Comparison of ENCODE assay signal across 22 cellular contexts in the genomic region with DNA sequence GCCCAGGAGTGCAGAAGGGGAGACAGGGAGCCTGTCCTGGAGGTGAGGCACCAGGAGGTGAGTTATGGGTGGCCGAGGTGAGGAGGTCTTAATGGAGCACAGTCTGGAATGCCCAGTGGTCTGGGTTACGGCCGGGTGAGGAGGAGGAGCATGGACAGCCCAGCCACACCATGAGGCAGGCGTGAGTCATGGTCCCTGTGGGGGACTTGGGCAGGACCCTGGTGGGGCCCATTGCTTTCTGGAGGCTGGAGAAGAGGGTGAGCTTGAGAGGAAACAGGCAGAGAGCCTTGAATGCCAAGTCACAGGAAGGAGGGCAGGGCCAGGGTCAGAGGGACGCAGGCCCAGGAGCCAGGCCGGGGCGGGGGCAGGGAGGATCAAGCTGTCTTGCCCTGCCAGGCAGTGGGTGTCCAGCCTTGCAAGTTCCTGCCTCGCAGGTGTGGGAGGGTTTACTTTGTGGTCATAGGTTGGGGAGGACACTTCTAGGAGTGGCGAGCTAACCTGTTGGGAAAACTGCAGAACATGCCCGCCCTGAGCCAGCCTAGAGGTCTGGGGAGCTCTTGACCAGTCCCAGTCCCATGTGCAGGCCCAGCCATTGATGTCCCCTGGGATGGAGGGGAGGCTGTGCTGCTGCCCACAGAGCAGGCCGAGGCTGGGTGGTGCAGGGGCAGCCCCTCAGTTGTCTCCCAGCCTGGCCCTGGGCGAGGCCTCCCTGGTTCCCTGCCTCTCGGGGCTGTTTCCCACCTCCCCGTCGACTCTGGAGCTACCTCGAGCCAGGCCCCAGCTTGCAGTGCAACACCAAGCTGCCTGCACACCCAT. TPM values are rescaled to one million over a fixed set of nuclear protein-coding genes. Genes with fewer than 3 reads are reported as not detected.
"Had no signal": no experiment of that assay in that cellular context is flagged by ENCODE, and none has a peak within 500 bp of the region (broad histone marks: within the 10 kb centered on the region; RNA-seq: fewer than 3 reads in every experiment).

No MANE protein-coding gene starts in this region.

- H3K9ac ChIP-seq: neural progenitor cell had no signal

- H3K9me3 ChIP-seq: left lung, mucosa of descending colon, pancreas, suprapubic skin, vagina had no signal

- ATAC-seq: left lung; mucosa of descending colon; naive thymus-derived CD4-positive, alpha-beta T cell; pancreas; sciatic nerve; stimulated activated naive CD8-positive, alpha-beta T cell treated with anti-CD3 and anti-CD28 coated beads, Interleukin-15, amount 100 ng/mL, for 72 hours had no signal

- H3K4me3 ChIP-seq: left lung, mucosa of descending colon, neural progenitor cell, pancreas, smooth muscle cell, suprapubic skin, vagina had no signal

- H3K27me3 ChIP-seq: vagina had no signal

- H3K9me3 Mint-ChIP-seq: activated naive CD4-positive, alpha-beta T cell treated with anti-CD3 and anti-CD28 coated beads, Interleukin-2, amount 50 U/mL, for 24 hours; dendritic cell treated with granulocyte-macrophage colony-stimulating factor and Interleukin-4, amounts not matched to agents 40 ng/mL and 50 ng/mL, for 4 days; memory B cell; stimulated activated naive CD8-positive, alpha-beta T cell treated with anti-CD3 and anti-CD28 coated beads, Interleukin-15, amount 100 ng/mL, for 72 hours had no signal

- H3K4me1 Mint-ChIP-seq: memory B cell; neural progenitor cell; stimulated activated naive CD8-positive, alpha-beta T cell treated with anti-CD3 and anti-CD28 coated beads, Interleukin-15, amount 100 ng/mL, for 72 hours had no signal

- H3K4me1 ChIP-seq: pancreas had no signal

- H3K27ac ChIP-seq: left lung, neural progenitor cell, pancreas, suprapubic skin, vagina had no signal

- DNase-seq: activated CD4-positive, CD25-positive, alpha-beta regulatory T cell treated with anti-CD3 and anti-CD28 coated beads, Interleukin-2, amount 50 U/mL, for 72 hours; activated CD8-positive, alpha-beta memory T cell treated with anti-CD3 and anti-CD28 coated beads for 24 hours; activated CD8-positive, alpha-beta memory T cell treated with anti-CD3 and anti-CD28 coated beads, Interleukin-2, amount 50 U/mL, for 48 hours; activated effector memory CD4-positive, alpha-beta T cell treated with anti-CD3 and anti-CD28 coated beads, Interleukin-2, amount 50 U/mL, for 16 hours; activated T-cell treated with anti-CD3 and anti-CD28 coated beads, Interleukin-2, amount 50 U/mL, for 48 hours; foreskin fibroblast; left lung; mucosa of descending colon; naive thymus-derived CD4-positive, alpha-beta T cell; stimulated activated CD4-positive, alpha-beta T cell treated with anti-CD3 and anti-CD28 coated beads, Interleukin-4, amount 100 ng/mL, for 1 hour; stimulated activated naive CD8-positive, alpha-beta T cell treated with anti-CD3 and anti-CD28 coated beads, Interleukin-15, amount 100 ng/mL, for 72 hours; T-helper 1 cell; trophoblast cell had no signal

- H3K27ac Mint-ChIP-seq: activated naive CD4-positive, alpha-beta T cell treated with anti-CD3 and anti-CD28 coated beads, Interleukin-2, amount 50 U/mL, for 24 hours; dendritic cell treated with granulocyte-macrophage colony-stimulating factor and Interleukin-4, amounts not matched to agents 40 ng/mL and 50 ng/mL, for 4 days; memory B cell; naive thymus-derived CD4-positive, alpha-beta T cell; neural progenitor cell; stimulated activated naive CD8-positive, alpha-beta T cell treated with anti-CD3 and anti-CD28 coated beads, Interleukin-15, amount 100 ng/mL, for 72 hours had no signal

- H2AFZ ChIP-seq: neural progenitor cell had no signal

- H3K4me3 Mint-ChIP-seq: activated naive CD4-positive, alpha-beta T cell treated with anti-CD3 and anti-CD28 coated beads, Interleukin-2, amount 50 U/mL, for 24 hours; dendritic cell treated with granulocyte-macrophage colony-stimulating factor and Interleukin-4, amounts not matched to agents 40 ng/mL and 50 ng/mL, for 4 days; memory B cell; stimulated activated naive CD8-positive, alpha-beta T cell treated with anti-CD3 and anti-CD28 coated beads, Interleukin-15, amount 100 ng/mL, for 72 hours had no signal

- H3K4me2 ChIP-seq: neural progenitor cell, smooth muscle cell had no signal

- H3K36me3 Mint-ChIP-seq: activated naive CD4-positive, alpha-beta T cell treated with anti-CD3 and anti-CD28 coated beads, Interleukin-2, amount 50 U/mL, for 24 hours; neural progenitor cell had no signal

- H3K36me3 ChIP-seq: left lung, neural progenitor cell, pancreas, suprapubic skin, vagina had no signal

RNA-seq across cellular contexts. Expression of a gene that starts 2.8 kb away (rescaled TPM):
- polyA plus RNA-seq: naive thymus-derived CD4-positive, alpha-beta T cell had no signal
